2 cellular contexts compared by ENCODE assay signal in the genomic region with DNA sequence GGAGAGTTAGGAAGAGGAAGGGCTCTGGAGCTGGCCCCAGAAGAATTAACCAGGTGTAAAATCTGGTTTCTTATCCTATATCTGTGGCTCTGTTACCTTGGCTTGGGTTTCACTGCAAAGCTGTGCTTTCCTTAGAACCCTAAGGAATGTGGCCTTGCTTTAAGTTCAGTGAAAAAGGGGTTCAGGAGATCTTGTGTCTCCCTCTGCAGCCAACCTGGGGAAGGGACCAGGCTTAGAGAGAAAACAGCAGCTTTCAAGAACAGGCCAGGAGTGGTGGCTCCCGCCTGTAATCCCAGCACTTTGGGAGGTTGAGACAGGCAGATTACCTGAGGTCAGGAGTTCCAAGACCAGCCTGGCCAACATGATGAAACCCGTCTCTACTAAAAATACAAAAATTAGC.
A peak's percentile ranks its signal among the peaks of the same experiment; 100 is the strongest.
TF ChIP-seq lines count a peak whose summit lies in the region.

No MANE protein-coding gene starts in this region.

TF ChIP-seq in SK-N-SH, 30 proteins besides CTCF, POLR2A, EP300 and RAD21:
- no peak for TF ChIP-seq GATA2 (CRISPR knock-in tag; IDR thresholded peaks at IDR 0.05)
- no peak for TF ChIP-seq MEF2A (IDR thresholded peaks at IDR 0.05; ENCODE audit: borderline replicate concordance, low read depth)
- no peak for TF ChIP-seq FOXM1 (IDR thresholded peaks at IDR 0.05; ENCODE audit: low read depth)

TF ChIP-seq in H1, 55 proteins besides CTCF, POLR2A, EP300 and RAD21:
- TF ChIP-seq TEAD4 (IDR thresholded peaks at IDR 0.05; ENCODE audit: low read depth, low read length) (0 out of 2 replicates have a peak, but pooled peaks have one; percentile 19), POU5F1 (IDR thresholded peaks at IDR 0.05; ENCODE audit: low read depth, low read length) (no peak)
